Comparison of ENCODE assay signal across 17 cellular contexts in the genomic region with DNA sequence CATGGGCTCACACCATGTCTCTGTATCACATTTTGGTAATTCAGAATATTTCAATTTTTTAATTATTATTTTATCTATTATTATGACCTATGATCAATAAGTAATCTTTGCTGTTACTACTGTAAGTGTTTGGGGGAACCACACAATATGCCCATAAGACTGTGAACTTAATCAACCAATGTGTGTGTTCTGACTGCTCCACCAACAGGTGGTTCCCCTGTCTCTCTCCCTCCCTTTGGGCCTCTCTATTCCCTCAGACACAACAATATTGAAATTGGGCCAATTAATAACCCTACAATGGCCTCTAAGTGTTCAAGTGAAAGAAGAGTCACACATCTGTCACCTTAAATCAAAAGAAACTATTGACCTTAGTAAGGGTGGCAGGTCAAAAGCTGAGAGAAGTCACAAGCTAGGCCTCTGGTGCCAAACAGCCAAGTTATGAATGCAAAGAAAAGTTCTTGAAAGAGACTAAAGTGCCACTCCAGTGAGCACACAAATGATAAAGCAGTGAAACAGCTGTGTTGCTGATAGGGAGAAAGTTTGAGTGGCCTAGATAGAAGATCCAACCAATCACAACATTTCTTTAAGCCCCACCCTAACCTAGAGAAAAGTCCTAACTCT.
A peak's percentile ranks its signal among the peaks of the same experiment; 100 is the strongest.
DNase-seq lines count a peak whose midpoint lies in the region; ATAC-seq and TF ChIP-seq lines count a peak whose summit lies in the region.
"Had no signal": no experiment of that assay in that cellular context is flagged by ENCODE, and none has a peak within 500 bp of the region (broad histone marks: within the 10 kb centered on the region; RNA-seq: fewer than 3 reads in every experiment).

No MANE protein-coding gene starts in this region.

- H3K4me1 ChIP-seq in SJCRH30 (peaks cover 4% of the 10 kb centered on the region; the same call in 1 of the 2 replicates), left lung (no peaks in the 10 kb centered on the region)
- H3K4me1 ChIP-seq: BE2C had no signal

- peak in 1 of 2 experiments; percentile 39 for DNase-seq in SJCRH30
- DNase-seq in left lung: no peak
- no peak for DNase-seq in sciatic nerve (ENCODE audit: low spot score)
- DNase-seq: ACHN; BE2C; C1 segment of cervical spinal cord; CD4-positive, alpha-beta T cell; DMS153; DMS79; GDM1; GOT3; H7 had no signal

- H3K36me3 ChIP-seq in SJCRH30 (no peaks in the 10 kb centered on the region), left lung (no peaks in the 10 kb centered on the region)
- H3K36me3 ChIP-seq: BE2C had no signal

- TF ChIP-seq CTCF in left lung (IDR thresholded peaks at IDR 0.05): no peak

- H3K27ac ChIP-seq in SJCRH30 (peak overlapping the region; percentile 23; the same call in 1 of the 2 replicates), left lung (no peak overlapping the region)
- H3K27ac ChIP-seq: HL-60 had no signal

- H3K27me3 ChIP-seq in SJCRH30: no peaks in the 10 kb centered on the region
- H3K27me3 ChIP-seq in left lung: no peaks in the 10 kb centered on the region
- H3K27me3 ChIP-seq: BE2C had no signal

- intact Hi-C loops in left lung (cut with DNase I): no loop called here
- intact Hi-C loops in sciatic nerve (cut with DNase I): no loop called here

- no peaks in the 10 kb centered on the region for H3K9me3 ChIP-seq in SJCRH30 (replicated peaks)
- peaks cover 0 to 8% of the 10 kb centered on the region in 2 donors for H3K9me3 ChIP-seq in left lung
- H3K9me3 ChIP-seq: BE2C had no signal

- ATAC-seq in GM18907 (IDR thresholded peaks at IDR 0.05; ENCODE audit: unreplicated experiment): peak; percentile 47
- ATAC-seq in left lung: peak; percentile 54
- no peak for ATAC-seq in GM18867 (IDR thresholded peaks at IDR 0.05; ENCODE audit: unreplicated experiment)
- ATAC-seq in sciatic nerve: no peak
- no peak for ATAC-seq in GM18498 (IDR thresholded peaks at IDR 0.05; ENCODE audit: unreplicated experiment)
- ATAC-seq: HCT116 had no signal

- H3K4me3 ChIP-seq in SJCRH30: no peak overlapping the region
- H3K4me3 ChIP-seq in left lung: no peak overlapping the region

Comparison
In these comparisons a context has a peak if more than half of its experiments do, and no peak if none do; other contexts are left out.
1. ATAC-seq: peak in GM18907 (single experiment) and left lung (single experiment); none in GM18867 (single experiment), sciatic nerve (single experiment) and GM18498 (single experiment).